In genomic region chrX:68589372-68589753, GRCh38 we compare ENCODE assay signal across 28 cellular contexts. TPM values are rescaled to one million over a fixed set of nuclear protein-coding genes. Genes with fewer than 3 reads are reported as not detected.
"Had no signal": no experiment of that assay in that cellular context is flagged by ENCODE, and none has a peak within 500 bp of the region (broad histone marks: within the 10 kb centered on the region; RNA-seq: fewer than 3 reads in every experiment).

No MANE protein-coding gene starts in this region.

- H3K27me3 Mint-ChIP-seq: dendritic cell treated with granulocyte-macrophage colony-stimulating factor and Interleukin-4, amounts not matched to agents 40 ng/mL and 50 ng/mL, for 4 days; naive thymus-derived CD8-positive, alpha-beta T cell; stimulated activated naive CD8-positive, alpha-beta T cell treated with anti-CD3 and anti-CD28 coated beads, Interleukin-15, Interleukin-2, amounts not matched to agents 100 ng/mL and 50 ng/mL, for 24 hours had no signal

- H3K27ac ChIP-seq: colonic mucosa, epithelial cell of prostate, gastroesophageal sphincter, heart left ventricle, hepatocyte, left lung, ovary, psoas muscle, skin epidermis, spleen, thoracic aorta, tibial nerve, upper lobe of right lung, uterus had no signal

- H3K36me3 ChIP-seq: colonic mucosa, gastroesophageal sphincter, heart left ventricle, left lung, ovary, spleen, thoracic aorta, tibial nerve, upper lobe of right lung, uterus had no signal

- H3K79me2 ChIP-seq: hepatocyte had no signal

- DNase-seq: colonic mucosa; effector CD8-positive, alpha-beta T cell; endodermal cell; foreskin fibroblast; heart left ventricle; left cardiac atrium; left lung; naive thymus-derived CD8-positive, alpha-beta T cell; nephron progenitor cell; nucleus accumbens; ovary; posterior cingulate gyrus; psoas muscle; right cardiac atrium; spleen; stimulated activated CD4-positive, alpha-beta T cell treated with anti-CD3 and anti-CD28 coated beads, Interleukin-2, amount 100 ng/mL, for 48 hours; stimulated activated naive B cell treated with anti-CD40 and anti-IgM and Interleukin-4, amounts not matched to agents 10 μg/mL and 1 μg/mL and 100 μg/mL, for 72 hours; upper lobe of right lung; uterus had no signal

- H3K27ac Mint-ChIP-seq: dendritic cell treated with granulocyte-macrophage colony-stimulating factor and Interleukin-4, amounts not matched to agents 40 ng/mL and 50 ng/mL, for 4 days; endodermal cell; naive thymus-derived CD8-positive, alpha-beta T cell; nephron progenitor cell; stimulated activated naive B cell treated with anti-CD40 and anti-IgM and Interleukin-4, amounts not matched to agents 10 μg/mL and 1 μg/mL and 100 μg/mL, for 72 hours; stimulated activated naive CD8-positive, alpha-beta T cell treated with anti-CD3 and anti-CD28 coated beads, Interleukin-15, Interleukin-2, amounts not matched to agents 100 ng/mL and 50 ng/mL, for 24 hours had no signal

- H3K4me3 ChIP-seq: colonic mucosa, gastroesophageal sphincter, heart left ventricle, hepatocyte, left lung, ovary, psoas muscle, skin epidermis, spleen, thoracic aorta, tibial nerve, upper lobe of right lung, uterus had no signal

- H3K4me3 Mint-ChIP-seq: dendritic cell treated with granulocyte-macrophage colony-stimulating factor and Interleukin-4, amounts not matched to agents 40 ng/mL and 50 ng/mL, for 4 days; endodermal cell; naive thymus-derived CD8-positive, alpha-beta T cell; nephron progenitor cell; stimulated activated naive B cell treated with anti-CD40 and anti-IgM and Interleukin-4, amounts not matched to agents 10 μg/mL and 1 μg/mL and 100 μg/mL, for 72 hours; stimulated activated naive CD8-positive, alpha-beta T cell treated with anti-CD3 and anti-CD28 coated beads, Interleukin-15, Interleukin-2, amounts not matched to agents 100 ng/mL and 50 ng/mL, for 24 hours had no signal

- H2AFZ ChIP-seq: hepatocyte had no signal

- H3K9me3 ChIP-seq: colonic mucosa, gastroesophageal sphincter, ovary, thoracic aorta, upper lobe of right lung, uterus had no signal

- H3K27me3 ChIP-seq: colonic mucosa, gastroesophageal sphincter, hepatocyte, left lung, ovary, spleen, tibial nerve, upper lobe of right lung, uterus had no signal

- H3K4me1 Mint-ChIP-seq: endodermal cell; naive thymus-derived CD8-positive, alpha-beta T cell; nephron progenitor cell; stimulated activated naive B cell treated with anti-CD40 and anti-IgM and Interleukin-4, amounts not matched to agents 10 μg/mL and 1 μg/mL and 100 μg/mL, for 72 hours had no signal

- H3K4me1 ChIP-seq: colonic mucosa, gastroesophageal sphincter, heart left ventricle, left lung, psoas muscle, spleen, tibial nerve, upper lobe of right lung, uterus had no signal

- H3K4me2 ChIP-seq: hepatocyte had no signal

- ATAC-seq: esophagus mucosa; gastroesophageal sphincter; heart left ventricle; left cardiac atrium; naive thymus-derived CD8-positive, alpha-beta T cell; psoas muscle; right cardiac atrium; stimulated activated naive B cell treated with anti-CD40 and anti-IgM and Interleukin-4, amounts not matched to agents 10 μg/mL and 1 μg/mL and 100 μg/mL, for 72 hours; upper lobe of right lung had no signal

RNA-seq across cellular contexts. Expression of gene STARD8, which starts 58.1 kb away (rescaled TPM):
- polyA plus RNA-seq: naive thymus-derived CD8-positive, alpha-beta T cell had no signal
